Comparison of ENCODE assay signal across 13 cellular contexts in genomic region chr17:8377422-8377821, GRCh38. TPM values are rescaled to one million over a fixed set of nuclear protein-coding genes. Genes with fewer than 3 reads are reported as not detected.
DNase-seq lines count a peak whose midpoint lies in the region; ATAC-seq, FAIRE-seq and TF ChIP-seq lines count a peak whose summit lies in the region.
"Had no signal": no experiment of that assay in that cellular context is flagged by ENCODE, and none has a peak within 500 bp of the region (broad histone marks: within the 10 kb centered on the region; RNA-seq: fewer than 3 reads in every experiment).

No MANE protein-coding gene starts in this region.

- no peaks in the 10 kb centered on the region for H3K27me3 Mint-ChIP-seq in T-helper 1 cell treated with Interleukin-12 subunit alpha and Interleukin-12 subunit beta and Interleukin-4 antibody, amounts not matched to agents 30 μg/mL and 1 μg/mL, for 36 hours (ENCODE audit: low read depth)
- peaks cover 2% of the 10 kb centered on the region for H3K27me3 Mint-ChIP-seq in neural progenitor cell (ENCODE audit: insufficient read depth, low read depth)

- no peak for TF ChIP-seq EP300 in K562 (IDR thresholded peaks at IDR 0.05; ENCODE audit: low read length)

- BruUV-seq in K562 (replicated peaks; lab: Mats Ljungman, UMichigan): no TSS peak

- H3K4me1 Mint-ChIP-seq in T-helper 1 cell treated with Interleukin-12 subunit alpha and Interleukin-12 subunit beta and Interleukin-4 antibody, amounts not matched to agents 30 μg/mL and 1 μg/mL, for 36 hours (ENCODE audit: low read depth): peaks cover 47% of the 10 kb centered on the region
- peaks cover 32% of the 10 kb centered on the region for H3K4me1 Mint-ChIP-seq in neural progenitor cell

- TF ChIP-seq CTCF in K562 (IDR thresholded peaks at IDR 0.05 in 2 of 3, conservative IDR thresholded peaks at IDR 0.05 in 1 of 3; ENCODE audit: insufficient read depth in 2 of 3, low read depth in 1 of 3, low read length in 3 of 3) (no peak), neural progenitor cell (IDR thresholded peaks at IDR 0.05) (no peak)

- FAIRE-seq in K562 (lab: Jason Lieb, UNC): no peak
- FAIRE-seq: A204.1 had no signal

- H4K20me1 ChIP-seq in K562 (replicated peaks; ENCODE audit: control insufficient read depth, insufficient read depth, low read length) (peaks cover 14% of the 10 kb centered on the region; the same call in 1 of the 2 replicates), neural progenitor cell (ENCODE audit: low read depth) (peaks cover 58% of the 10 kb centered on the region)

- H3K27ac ChIP-seq in K562 (ENCODE audit: extremely low read depth, low read depth, low read length) (no peak overlapping the region; the same call in 2 of the 3 replicates), neural progenitor cell (no peak overlapping the region)

- H2AFZ ChIP-seq in K562 (ENCODE audit: low read depth, low read length) (no peak overlapping the region), neural progenitor cell (replicated peaks) (no peak overlapping the region)

- CTCF ChIA-PET in K562 (lab: Yijun Ruan, JAX; ENCODE audit: low intra/inter-chr PET ratio): no interaction called here

- H3K36me3 ChIP-seq in MG63: peaks cover 61% of the 10 kb centered on the region
- H3K36me3 ChIP-seq in K562 (ENCODE audit: control insufficient read depth, insufficient read depth, low read length): peaks cover 62% of the 10 kb centered on the region
- peaks cover 25% of the 10 kb centered on the region for H3K36me3 ChIP-seq in neural progenitor cell

- H3F3A ChIP-seq in neural progenitor cell (ENCODE audit: low read depth): peaks cover 63% of the 10 kb centered on the region

- H3K9me3 ChIP-seq in MG63 (no peaks in the 10 kb centered on the region), K562 (replicated peaks; ENCODE audit: control insufficient read depth, insufficient read depth, low read depth, low read length) (no peaks in the 10 kb centered on the region), neural progenitor cell (ENCODE audit: low read depth) (no peaks in the 10 kb centered on the region)
- H3K9me3 ChIP-seq: mucosa of descending colon had no signal

- H3K4me3 Mint-ChIP-seq in T-helper 1 cell treated with Interleukin-12 subunit alpha and Interleukin-12 subunit beta and Interleukin-4 antibody, amounts not matched to agents 30 μg/mL and 1 μg/mL, for 36 hours: peak overlapping the region; percentile 30
- peak overlapping the region; percentile 73 for H3K4me3 Mint-ChIP-seq in neural progenitor cell

- WGBS in K562 (ENCODE audit: insufficient coverage, low coverage, missing lambda C conversion rate): 83% methylated on average over 1 of the region's 4 CpGs

- in situ Hi-C loops in K562 (cut with MboI): loop anchor here (25.0 kb wide), 1 partner anchor 1160 kb away; no protein-coding TSS in a partner anchor

- no peak for TF ChIP-seq RAD21 in K562 (CRISPR knock-in tag; conservative IDR thresholded peaks at IDR 0.05 in 1 of 2, IDR thresholded peaks at IDR 0.05 in 1 of 2)

- H3K79me2 ChIP-seq in K562 (ENCODE audit: control insufficient read depth, insufficient read depth, low read length) (peaks cover 39% of the 10 kb centered on the region), neural progenitor cell (ENCODE audit: low read depth) (peaks cover 54% of the 10 kb centered on the region)

- H3K4me1 ChIP-seq in K562 (replicated peaks in 1 of 2; ENCODE audit: control insufficient read depth in 2 of 2, insufficient read depth in 2 of 2, low read length in 2 of 2): peaks cover 16 to 17% of the 10 kb centered on the region in 2 experiments
- peaks cover 17% of the 10 kb centered on the region for H3K4me1 ChIP-seq in neural progenitor cell

- H3K9ac ChIP-seq in K562 (ENCODE audit: insufficient read depth in 1 of 2, low read depth in 2 of 2, low read length in 2 of 2) (no peak overlapping the region), neural progenitor cell (no peak overlapping the region)

- H3K4me3 ChIP-seq in MG63 (peak overlapping the region; percentile 54), K562 (no peak overlapping the region), neural progenitor cell (no peak overlapping the region)
- H3K4me3 ChIP-seq: mucosa of descending colon had no signal

- no peak for TF ChIP-seq POLR2A in K562 (conservative IDR thresholded peaks at IDR 0.05)

- no peaks in the 10 kb centered on the region for H3K9me1 ChIP-seq in K562 (ENCODE audit: control insufficient read depth, insufficient read depth, low read length)

- H3K9me3 Mint-ChIP-seq in T-helper 1 cell treated with Interleukin-12 subunit alpha and Interleukin-12 subunit beta and Interleukin-4 antibody, amounts not matched to agents 30 μg/mL and 1 μg/mL, for 36 hours: no peaks in the 10 kb centered on the region
- H3K9me3 Mint-ChIP-seq in neural progenitor cell: no peaks in the 10 kb centered on the region

- H3K4me2 ChIP-seq in K562 (ENCODE audit: insufficient read depth, low read length) (0 out of 2 replicates have a peak overlapping the region, but pooled peaks have one; percentile 75), neural progenitor cell (no peak overlapping the region)

- H3K27me3 ChIP-seq in MG63 (no peaks in the 10 kb centered on the region), K562 (ENCODE audit: control insufficient read depth in 2 of 2, insufficient read depth in 2 of 2, low read length in 2 of 2) (no peaks in the 10 kb centered on the region), neural progenitor cell (no peaks in the 10 kb centered on the region)

- no peak for DNase-seq in T-helper 1 cell
- no peak for DNase-seq in MG63
- DNase-seq in K562 (ENCODE audit: extremely low read depth in 1 of 4, low spot score in 3 of 4): no peak
- DNase-seq in neural progenitor cell (ENCODE audit: low spot score): no peak
- no peak for DNase-seq in NCI-H1436 (lab: John Stamatoyannopoulos, UW)
- DNase-seq in NCI-H526 (lab: John Stamatoyannopoulos, UW): no peak
- DNase-seq in T-helper 9 cell: no peak
- DNase-seq: mucosa of descending colon had no signal

- ATAC-seq in K562: no peak

- peak overlapping the region; percentile 71 for H3K27ac Mint-ChIP-seq in T-helper 1 cell treated with Interleukin-12 subunit alpha and Interleukin-12 subunit beta and Interleukin-4 antibody, amounts not matched to agents 30 μg/mL and 1 μg/mL, for 36 hours
- no peak overlapping the region for H3K27ac Mint-ChIP-seq in neural progenitor cell

- POLR2A ChIA-PET in K562 (lab: Yijun Ruan, JAX): interaction anchor here (0.5 to 4.6 kb wide), 5 partner anchors 10 to 258 kb away, joined by 3 to 25 read pairs (median 3); no protein-coding TSS in a partner anchor

- H3K36me3 Mint-ChIP-seq in T-helper 1 cell treated with Interleukin-12 subunit alpha and Interleukin-12 subunit beta and Interleukin-4 antibody, amounts not matched to agents 30 μg/mL and 1 μg/mL, for 36 hours (ENCODE audit: low read depth): peaks cover 50% of the 10 kb centered on the region
- H3K36me3 Mint-ChIP-seq in neural progenitor cell: peaks cover 19% of the 10 kb centered on the region

- intact Hi-C loops in K562 (cut with micrococcal nuclease): loop anchor here (5.0 kb wide), 1 partner anchor 60 kb away; no protein-coding TSS in a partner anchor

RNA-seq across cellular contexts. Expression of gene RPL26, which starts 5.6 kb away (rescaled TPM):
- total RNA-seq in MG63 (2014; rRNA removed; shearing (Covaris generic); ENCODE audit: low replicate concordance): 5,040 and 8,050 TPM in 2 replicates
- 244 and 334 TPM in 2 replicates for total RNA-seq in K562 (2011; cell fraction: chromatin; rRNA removed; ENCODE audit: low replicate concordance)
- 298 and 337 TPM in 2 replicates for total RNA-seq in K562 (2011; cell fraction: nucleolus; rRNA removed)
- total RNA-seq in K562 (2011; cell fraction: nucleoplasm; rRNA removed): 567 and 1,126 TPM in 2 replicates
- total RNA-seq in K562 (2014; rRNA removed): 1,785 and 2,781 TPM in 2 replicates
- total RNA-seq in K562 (2014; rRNA removed; fragmentation: Illumina TruSeq; extraction: Trizol): 3,633 and 3,959 TPM in 2 replicates
- 2,809 and 2,904 TPM in 2 replicates for total RNA-seq in K562 (2015; rRNA removed; fragmentation: Illumina TruSeq; extraction: Trizol)
- total RNA-seq in K562 (2021): 1,474 and 1,702 TPM in 2 replicates
- 3,982 and 4,074 TPM in 2 replicates for polyA plus RNA-seq in K562 (2011; rRNA removed)
- polyA plus RNA-seq in K562 (2011; cell fraction: cytosol; rRNA removed): 925 and 2,470 TPM in 2 replicates
- 415 and 1,025 TPM in 2 replicates for polyA plus RNA-seq in K562 (2011; cell fraction: nucleus; rRNA removed)
- polyA plus RNA-seq in K562 (2012): 3,098 and 3,525 TPM in 2 replicates
- polyA plus RNA-seq in K562 (2014; fragmentation: Illumina TruSeq; extraction: Trizol): 3,435 and 3,978 TPM in 2 replicates
- polyA plus RNA-seq in K562 (2014; fragmentation: Nextera tagmentation; extraction: Ambion mirVana): 1,000 to 10,000 TPM; 1,706 to 1,892 TPM
- 3,525 and 3,633 TPM in 2 replicates for polyA plus RNA-seq in K562 (2014; rRNA removed)
- 2,832 and 3,117 TPM in 2 replicates for polyA minus RNA-seq in K562 (2011; rRNA and poly(A)+ RNA removed)
- 387 and 436 TPM in 2 replicates for polyA minus RNA-seq in K562 (2011; cell fraction: cytosol; rRNA and poly(A)+ RNA removed)
- 92.8 and 251 TPM in 2 replicates for polyA minus RNA-seq in K562 (2011; cell fraction: nucleus; rRNA and poly(A)+ RNA removed)
- 5,403 and 8,768 TPM in 2 replicates for total RNA-seq in neural progenitor cell (ENCODE audit: low replicate concordance)

RNA-seq across cellular contexts. Expression of gene RNF222, which starts 20.2 kb away (rescaled TPM):
- total RNA-seq in MG63 (2014; rRNA removed; shearing (Covaris generic); ENCODE audit: low replicate concordance): not detected in 2 replicates
- total RNA-seq in K562 (2011; cell fraction: chromatin; rRNA removed; ENCODE audit: low replicate concordance): not detected in 2 replicates
- total RNA-seq in K562 (2011; cell fraction: nucleolus; rRNA removed): not detected in 2 replicates
- not detected in 2 replicates for total RNA-seq in K562 (2011; cell fraction: nucleoplasm; rRNA removed)
- total RNA-seq in K562 (2014; rRNA removed): 0.08 TPM in 1 of 2 replicates, not detected in the other
- total RNA-seq in K562 (2014; rRNA removed; fragmentation: Illumina TruSeq; extraction: Trizol): 0.06 TPM in 1 of 2 replicates, not detected in the other
- total RNA-seq in K562 (2015; rRNA removed; fragmentation: Illumina TruSeq; extraction: Trizol): not detected in 2 replicates
- not detected in 2 replicates for total RNA-seq in K562 (2021)
- polyA plus RNA-seq in K562 (2011; rRNA removed): not detected in 2 replicates
- polyA plus RNA-seq in K562 (2011; cell fraction: cytosol; rRNA removed): not detected in 2 replicates
- polyA plus RNA-seq in K562 (2011; cell fraction: nucleus; rRNA removed): not detected in 2 replicates
- polyA plus RNA-seq in K562 (2012): 0.03 and 0.04 TPM in 2 replicates
- not detected in 2 replicates for polyA plus RNA-seq in K562 (2014; fragmentation: Illumina TruSeq; extraction: Trizol)
- not detected for polyA plus RNA-seq in K562 (2014; fragmentation: Nextera tagmentation; extraction: Ambion mirVana)
- polyA plus RNA-seq in K562 (2014; rRNA removed): not detected in 2 replicates
- polyA minus RNA-seq in K562 (2011; rRNA and poly(A)+ RNA removed): not detected in 2 replicates
- polyA minus RNA-seq in K562 (2011; cell fraction: cytosol; rRNA and poly(A)+ RNA removed): not detected in 2 replicates
- polyA minus RNA-seq in K562 (2011; cell fraction: nucleus; rRNA and poly(A)+ RNA removed): not detected in 2 replicates
- total RNA-seq in neural progenitor cell (ENCODE audit: low replicate concordance): not detected in 2 replicates
- total RNA-seq: glomerular endothelial cell, LHCN-M2, mucosa of descending colon, NCI-H460 had no signal

RNA-seq across cellular contexts. Expression of gene ODF4, which starts 37.8 kb away (rescaled TPM):
- not detected in 2 replicates for total RNA-seq in MG63 (2014; rRNA removed; shearing (Covaris generic); ENCODE audit: low replicate concordance)
- not detected in 2 replicates for total RNA-seq in K562 (2011; cell fraction: chromatin; rRNA removed; ENCODE audit: low replicate concordance)
- total RNA-seq in K562 (2011; cell fraction: nucleolus; rRNA removed): not detected in 2 replicates
- not detected in 2 replicates for total RNA-seq in K562 (2011; cell fraction: nucleoplasm; rRNA removed)
- total RNA-seq in K562 (2014; rRNA removed): not detected in 2 replicates
- total RNA-seq in K562 (2014; rRNA removed; fragmentation: Illumina TruSeq; extraction: Trizol): not detected in 2 replicates
- total RNA-seq in K562 (2015; rRNA removed; fragmentation: Illumina TruSeq; extraction: Trizol): not detected in 2 replicates
- total RNA-seq in K562 (2021): not detected in 2 replicates
- polyA plus RNA-seq in K562 (2011; rRNA removed): not detected in 2 replicates
- polyA plus RNA-seq in K562 (2011; cell fraction: cytosol; rRNA removed): not detected in 2 replicates
- polyA plus RNA-seq in K562 (2011; cell fraction: nucleus; rRNA removed): not detected in 2 replicates
- not detected in 2 replicates for polyA plus RNA-seq in K562 (2012)
- polyA plus RNA-seq in K562 (2014; fragmentation: Illumina TruSeq; extraction: Trizol): not detected in 2 replicates
- polyA plus RNA-seq in K562 (2014; fragmentation: Nextera tagmentation; extraction: Ambion mirVana): not detected
- not detected in 2 replicates for polyA plus RNA-seq in K562 (2014; rRNA removed)
- polyA minus RNA-seq in K562 (2011; rRNA and poly(A)+ RNA removed): not detected in 2 replicates
- not detected in 2 replicates for polyA minus RNA-seq in K562 (2011; cell fraction: cytosol; rRNA and poly(A)+ RNA removed)
- polyA minus RNA-seq in K562 (2011; cell fraction: nucleus; rRNA and poly(A)+ RNA removed): not detected in 2 replicates
- not detected in 2 replicates for total RNA-seq in neural progenitor cell (ENCODE audit: low replicate concordance)
- total RNA-seq: glomerular endothelial cell, LHCN-M2, mucosa of descending colon, NCI-H460 had no signal

RNA-seq across cellular contexts. Expression of gene NDEL1, which starts 58.3 kb away (rescaled TPM):
- 41.8 and 125 TPM in 2 replicates for total RNA-seq in MG63 (2014; rRNA removed; shearing (Covaris generic); ENCODE audit: low replicate concordance)
- 67.3 and 150 TPM in 2 replicates for total RNA-seq in K562 (2011; cell fraction: chromatin; rRNA removed; ENCODE audit: low replicate concordance)
- total RNA-seq in K562 (2011; cell fraction: nucleolus; rRNA removed): 50.3 and 51.5 TPM in 2 replicates
- total RNA-seq in K562 (2011; cell fraction: nucleoplasm; rRNA removed): 71.7 and 72.9 TPM in 2 replicates
- total RNA-seq in K562 (2014; rRNA removed) (17.3 and 19.0 TPM in 2 replicates), K562 (2014; rRNA removed; fragmentation: Illumina TruSeq; extraction: Trizol) (21.1 and 25.3 TPM in 2 replicates), K562 (2015; rRNA removed; fragmentation: Illumina TruSeq; extraction: Trizol) (22.7 and 23.7 TPM in 2 replicates), K562 (2021) (23.5 and 26.6 TPM in 2 replicates), neural progenitor cell (ENCODE audit: low replicate concordance) (26.9 and 31.6 TPM in 2 replicates)
- polyA plus RNA-seq in K562 (2011; rRNA removed) (29.1 and 30.5 TPM in 2 replicates), K562 (2014; fragmentation: Illumina TruSeq; extraction: Trizol) (26.9 and 28.6 TPM in 2 replicates), K562 (2014; fragmentation: Nextera tagmentation; extraction: Ambion mirVana) (1 to 10 TPM in 1 of 2 experiments, under 1 TPM in 1; 0.86 to 2.0 TPM), K562 (2014; rRNA removed) (29.2 and 38.7 TPM in 2 replicates)
- 29.5 and 36.3 TPM in 2 replicates for polyA plus RNA-seq in K562 (2011; cell fraction: cytosol; rRNA removed)
- 70.1 and 75.1 TPM in 2 replicates for polyA plus RNA-seq in K562 (2011; cell fraction: nucleus; rRNA removed)
- polyA plus RNA-seq in K562 (2012): 19.6 and 20.6 TPM in 2 replicates
- 29.0 and 31.7 TPM in 2 replicates for polyA minus RNA-seq in K562 (2011; rRNA and poly(A)+ RNA removed)
- 10.7 and 14.2 TPM in 2 replicates for polyA minus RNA-seq in K562 (2011; cell fraction: cytosol; rRNA and poly(A)+ RNA removed)
- polyA minus RNA-seq in K562 (2011; cell fraction: nucleus; rRNA and poly(A)+ RNA removed): 28.3 and 50.1 TPM in 2 replicates
